In genomic region chr3:15952543-15953175, GRCh38 we compare ENCODE assay signal across 19 cellular contexts.
"Had no signal": no experiment of that assay in that cellular context is flagged by ENCODE, and none has a peak within 500 bp of the region (broad histone marks: within the 10 kb centered on the region; RNA-seq: fewer than 3 reads in every experiment).

No MANE protein-coding gene starts in this region.

- H3K36me3 ChIP-seq: esophagus squamous epithelium, gastrocnemius medialis, heart left ventricle had no signal

- DNase-seq: activated CD4-positive, alpha-beta T cell treated with anti-CD3 and anti-CD28 coated beads, Interleukin-2, amount 10 ng/mL, durations not matched to agents 24 days and 14 days; activated CD4-positive, CD25-positive, alpha-beta regulatory T cell; activated CD8-positive, alpha-beta memory T cell treated with anti-CD3 and anti-CD28 coated beads, Interleukin-2, amount 50 U/mL, for 4 hours; activated CD8-positive, alpha-beta T cell treated with anti-CD3 and anti-CD28 coated beads, Interleukin-2, amount 10 ng/mL, durations not matched to agents 7 days and 5 days; activated gamma-delta T cell; activated T-cell treated with anti-CD3 and anti-CD28 coated beads, Interleukin-2, amount 50 U/mL, for 72 hours; amniotic stem cell; body of pancreas; esophagus squamous epithelium; gastrocnemius medialis; heart left ventricle; left cardiac atrium; right cardiac atrium; stimulated activated naive CD8-positive, alpha-beta T cell treated with anti-CD3 and anti-CD28 coated beads, Interleukin-15, amount 100 ng/mL, for 72 hours; T-helper 17 cell had no signal

- H3K9me3 ChIP-seq: body of pancreas, esophagus squamous epithelium, gastrocnemius medialis, heart left ventricle had no signal

- ATAC-seq: activated CD8-positive, alpha-beta T cell treated with anti-CD3 and anti-CD28 coated beads, Interleukin-2, amount 10 ng/mL, durations not matched to agents 7 days and 5 days; activated naive CD4-positive, alpha-beta T cell treated with anti-CD3 and anti-CD28 coated beads, Interleukin-2, amount 50 U/mL, for 72 hours; activated T-cell treated with anti-CD3 and anti-CD28 coated beads, Interleukin-2, amount 50 U/mL, for 72 hours; body of pancreas; gastrocnemius medialis; heart left ventricle; left cardiac atrium; natural killer cell treated with Interleukin-12 subunit alpha and Interleukin-12 subunit beta and Interleukin-15 and Interleukin-18, amount 100 ng/mL, for 72 hours; right cardiac atrium; stimulated activated naive CD8-positive, alpha-beta T cell treated with anti-CD3 and anti-CD28 coated beads, Interleukin-15, amount 100 ng/mL, for 72 hours; T-helper 17 cell had no signal

- H3K4me1 ChIP-seq: esophagus squamous epithelium, gastrocnemius medialis had no signal

- H3K4me3 ChIP-seq: body of pancreas, coronary artery, esophagus squamous epithelium, gastrocnemius medialis, heart left ventricle, smooth muscle cell had no signal

- H3K27ac ChIP-seq: body of pancreas, coronary artery, esophagus squamous epithelium, gastrocnemius medialis, heart left ventricle had no signal

- H3K27me3 ChIP-seq: body of pancreas, esophagus squamous epithelium, gastrocnemius medialis, heart left ventricle had no signal
